In genomic region chr13:78540424-78540823, GRCh38 we compare ENCODE assay signal across 1 cellular context.
TF ChIP-seq lines count a peak whose summit lies in the region.

No MANE protein-coding gene starts in this region.

TF ChIP-seq in WTC11, 78 proteins besides CTCF, POLR2A, EP300 and RAD21 (continued from another document):
- no peak for TF ChIP-seq AR (CRISPR knock-in tag; IDR thresholded peaks at IDR 0.05)
- TF ChIP-seq NR3C1 (CRISPR knock-in tag; conservative IDR thresholded peaks at IDR 0.05; ENCODE audit: low read depth) = no peak
- TF ChIP-seq ARID4B (CRISPR knock-in tag; IDR thresholded peaks at IDR 0.05; ENCODE audit: borderline replicate concordance) = no peak
- TF ChIP-seq ELF4 (CRISPR knock-in tag; IDR thresholded peaks at IDR 0.05; ENCODE audit: low read depth) = no peak
- TF ChIP-seq CBFB (CRISPR knock-in tag; IDR thresholded peaks at IDR 0.05; ENCODE audit: low read depth) = no peak
